In the genomic region with DNA sequence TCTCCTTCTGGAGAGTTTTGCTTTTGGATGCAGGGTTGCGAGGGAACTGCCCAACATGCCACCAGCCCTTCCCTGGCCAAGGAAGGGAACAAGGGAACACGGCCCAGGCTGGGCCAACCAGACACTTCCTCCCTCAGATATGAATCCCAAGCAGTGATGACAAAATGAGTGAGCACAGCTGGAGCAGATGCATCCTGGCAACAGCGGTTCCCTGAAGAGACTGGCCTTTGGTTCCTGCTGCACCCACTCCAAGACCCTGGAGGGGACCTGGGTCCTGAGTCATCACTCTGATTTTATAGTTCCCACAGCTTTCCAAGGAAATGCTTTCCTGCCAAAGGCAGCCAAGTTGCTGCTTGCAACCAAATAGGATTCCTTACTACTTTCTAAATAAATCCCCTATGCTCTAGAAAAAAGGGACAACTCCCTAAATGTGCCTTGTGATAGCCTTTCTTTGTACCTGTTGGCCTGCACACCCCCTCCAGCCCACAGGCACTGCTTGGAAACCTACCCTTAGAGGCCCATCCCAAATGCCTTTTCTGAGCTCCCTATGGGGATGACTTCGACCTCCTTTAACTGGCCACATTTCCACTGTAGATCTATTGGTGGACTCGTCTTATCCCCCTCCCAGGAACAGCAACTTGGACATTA, we compare ENCODE assay signal across 8 cellular contexts. TPM values are rescaled to one million over a fixed set of nuclear protein-coding genes. Genes with fewer than 3 reads are reported as not detected.
DNase-seq lines count a peak whose midpoint lies in the region; ATAC-seq and TF ChIP-seq lines count a peak whose summit lies in the region.

No MANE protein-coding gene starts in this region.

- ATAC-seq in HG02678 (IDR thresholded peaks at IDR 0.05; ENCODE audit: unreplicated experiment) (no peak), HG02870 (IDR thresholded peaks at IDR 0.05; ENCODE audit: unreplicated experiment) (no peak)

- H3K4me3 ChIP-seq in OCI-LY3 (ENCODE audit: low read length), result peak overlapping the region; percentile 59

- peaks cover 80% of the 10 kb centered on the region for H3K4me1 ChIP-seq in OCI-LY3 (ENCODE audit: low read length)

- intact Hi-C loops in posterior vena cava (cut with DNase I), result no loop called here
- intact Hi-C loops in head of caudate nucleus (cut with DNase I), result loop anchor here (5.0 to 10.0 kb wide), 2 partner anchors 51 to 91 kb away; a partner anchor contains a TSS

- peaks cover 89% of the 10 kb centered on the region for H3K79me2 ChIP-seq in OCI-LY3 (ENCODE audit: low read length)

- H3K9ac ChIP-seq in OCI-LY3 (ENCODE audit: low read length), result peak overlapping the region; percentile 67

- no peaks in the 10 kb centered on the region for H3K27me3 ChIP-seq in OCI-LY3 (ENCODE audit: low read depth, low read length)

- H3K36me3 ChIP-seq in OCI-LY3 (replicated peaks; ENCODE audit: low read depth, low read length), result peaks cover 13% of the 10 kb centered on the region

- TF ChIP-seq CTCF in OCI-LY3 (IDR thresholded peaks at IDR 0.05; ENCODE audit: low read depth, low read length), result no peak

- no peak overlapping the region for H2AFZ ChIP-seq in OCI-LY3 (ENCODE audit: low read depth, low read length)

- peak overlapping the region; percentile 97 for H3K27ac ChIP-seq in OCI-LY3 (ENCODE audit: low read length)

- peak; percentile 82 for DNase-seq in ELR (ENCODE audit: low read depth)
- peak; percentile 70 for DNase-seq in fibroblast of gingiva (ENCODE audit: low read depth)
- peak; percentile 88 for DNase-seq in posterior vena cava (ENCODE audit: low spot score)
- DNase-seq in NCI-H748 (lab: John Stamatoyannopoulos, UW; ENCODE audit: unreplicated experiment), result no peak
- DNase-seq in head of caudate nucleus, result no peak

- H4K20me1 ChIP-seq in OCI-LY3 (ENCODE audit: insufficient read depth, low read length), result peaks cover 7% of the 10 kb centered on the region

- H3K4me2 ChIP-seq in OCI-LY3 (ENCODE audit: low read length), result peak overlapping the region; percentile 98

- H3K9me3 ChIP-seq in OCI-LY3 (ENCODE audit: insufficient read depth, low read length), result no peaks in the 10 kb centered on the region

RNA-seq across cellular contexts. Expression of a gene that starts 5.3 kb away (rescaled TPM):
- total RNA-seq in posterior vena cava, result 10 to 100 TPM; 27.7 to 29.4 TPM

RNA-seq across cellular contexts. Expression of a gene that starts 20.8 kb away (rescaled TPM):
- 10 to 100 TPM; 10.7 to 11.0 TPM for total RNA-seq in posterior vena cava

Comparison
In these comparisons a context has a peak if more than half of its experiments do, and no peak if none do; other contexts are left out.
1. DNase-seq: peak in ELR (single experiment), fibroblast of gingiva (single experiment) and posterior vena cava (single experiment); none in NCI-H748 (single experiment) and head of caudate nucleus (0 of 42).